ENCODE assay signal across 20 cellular contexts in genomic region chr3:197577366-197578074, GRCh38. TPM values are rescaled to one million over a fixed set of nuclear protein-coding genes. Genes with fewer than 3 reads are reported as not detected.
DNase-seq lines count a peak whose midpoint lies in the region; ATAC-seq, FAIRE-seq and TF ChIP-seq lines count a peak whose summit lies in the region.
"Had no signal": no experiment of that assay in that cellular context is flagged by ENCODE, and none has a peak within 500 bp of the region (broad histone marks: within the 10 kb centered on the region; RNA-seq: fewer than 3 reads in every experiment).

No MANE protein-coding gene starts in this region.

- no peak overlapping the region for H3K18ac ChIP-seq in neuronal stem cell (ENCODE audit: low read length)

- H3K4me1 ChIP-seq in K562 (replicated peaks in 1 of 2; ENCODE audit: control insufficient read depth in 2 of 2, insufficient read depth in 2 of 2, low read length in 2 of 2) (peaks cover 20 to 23% of the 10 kb centered on the region in 2 experiments; a peak in 4 of 5 replicates), foreskin keratinocyte (no peaks in the 10 kb centered on the region), neuronal stem cell (ENCODE audit: control insufficient read depth in 2 of 2, insufficient read depth in 1 of 2, low read depth in 1 of 2, low read length in 2 of 2) (peaks cover 0 to 2% of the 10 kb centered on the region in 2 donors)
- H3K4me1 ChIP-seq: A549 had no signal

- H3K36me3 ChIP-seq in K562 (ENCODE audit: control insufficient read depth, insufficient read depth, low read length) (no peaks in the 10 kb centered on the region), neuronal stem cell (replicated peaks in 1 of 2; ENCODE audit: control insufficient read depth in 2 of 2, insufficient read depth in 2 of 2, low read length in 2 of 2) (no peaks in the 10 kb centered on the region)

- FAIRE-seq in K562 (lab: Jason Lieb, UNC), result peak; percentile 55
- FAIRE-seq: A549, D721Med, G401.6, GM12891, HTR-8/SVneo had no signal

- no peak overlapping the region for H2BK120ac ChIP-seq in neuronal stem cell (ENCODE audit: low read depth, low read length)

- no peaks in the 10 kb centered on the region for H3K79me2 ChIP-seq in K562 (ENCODE audit: control insufficient read depth, insufficient read depth, low read length)

- intact Hi-C loops in K562 (cut with micrococcal nuclease), result no loop called here

- POLR2A ChIA-PET in K562 (lab: Yijun Ruan, JAX), result interaction anchor here (0.6 to 2.3 kb wide), 9 partner anchors 9 to 119 kb away, joined by 3 to 14 read pairs (median 3); no protein-coding TSS in a partner anchor

- no peak overlapping the region for H3K14ac ChIP-seq in neuronal stem cell (ENCODE audit: low read length)

- H2BK12ac ChIP-seq in neuronal stem cell (ENCODE audit: low read length), result no peak overlapping the region

- no peak overlapping the region for H2BK15ac ChIP-seq in neuronal stem cell (ENCODE audit: low read length)

- no peaks in the 10 kb centered on the region for H3K9me1 ChIP-seq in K562 (ENCODE audit: control insufficient read depth, insufficient read depth, low read length)

- DNase-seq in NCI-H146 (lab: John Stamatoyannopoulos, UW), result peak; percentile 42
- DNase-seq in NCI-H146 treated with DMSO at 0.1 percent for 48 hours (lab: John Stamatoyannopoulos, UW; ENCODE audit: unreplicated experiment), result no peak
- DNase-seq in K562 (ENCODE audit: extremely low read depth in 1 of 4, low spot score in 3 of 4), result peak; percentile 40 to 68 (median 54)
- peak in 1 of 2 donors; percentile 9 for DNase-seq in foreskin keratinocyte
- DNase-seq in neuronal stem cell (ENCODE audit: low spot score), result no peak
- DNase-seq: AML-193; Caco-2; CD4-positive, alpha-beta T cell; HCEC 1CT; IMR-90 had no signal

- H3K4me3 ChIP-seq in K562, result no peak overlapping the region; the same call in 1 of the 2 replicates
- H3K4me3 ChIP-seq in neuronal stem cell (ENCODE audit: low read length in 2 of 2), result no peak overlapping the region
- H3K4me3 ChIP-seq: A549 had no signal

- no peaks in the 10 kb centered on the region for H3K9me3 ChIP-seq in K562 (replicated peaks; ENCODE audit: control insufficient read depth, insufficient read depth, low read depth, low read length)
- peaks cover 2 to 4% of the 10 kb centered on the region in 2 donors for H3K9me3 ChIP-seq in neuronal stem cell (replicated peaks in 1 of 2; ENCODE audit: control insufficient read depth in 2 of 2, insufficient read depth in 1 of 2, low read depth in 1 of 2, low read length in 2 of 2)
- H3K9me3 ChIP-seq: A549, Caco-2 had no signal

- no peak for TF ChIP-seq RAD21 in K562 (CRISPR knock-in tag; conservative IDR thresholded peaks at IDR 0.05 in 1 of 2, IDR thresholded peaks at IDR 0.05 in 1 of 2)

- peak; percentile 66 for TF ChIP-seq EP300 in K562 (IDR thresholded peaks at IDR 0.05; ENCODE audit: low read length)

- ATAC-seq in K562 (peak; percentile 83), foreskin keratinocyte (peak; percentile 38), GM19452 (IDR thresholded peaks at IDR 0.05; ENCODE audit: unreplicated experiment) (no peak), GM21717 (IDR thresholded peaks at IDR 0.05; ENCODE audit: unreplicated experiment) (no peak), GM18519 (IDR thresholded peaks at IDR 0.05; ENCODE audit: low FRiP score, unreplicated experiment) (no peak)
- ATAC-seq: A549 had no signal

- no peak overlapping the region for H3K4ac ChIP-seq in neuronal stem cell (ENCODE audit: low read length)

- H3K4me2 ChIP-seq in K562 (ENCODE audit: insufficient read depth, low read length), result peak overlapping the region; percentile 65
- no peak overlapping the region for H3K4me2 ChIP-seq in neuronal stem cell (ENCODE audit: insufficient read depth, low read length, poor library complexity, severe bottlenecking)
- H3K4me2 ChIP-seq: A549 had no signal

- H3K27ac ChIP-seq in K562 (ENCODE audit: extremely low read depth, low read depth, low read length) (peak overlapping the region; percentile 9; the same call in 1 of the 3 replicates), foreskin keratinocyte (no peak overlapping the region), neuronal stem cell (replicated peaks; ENCODE audit: low read length) (no peak overlapping the region)
- H3K27ac ChIP-seq: 22Rv1, A549, C4-2B had no signal

- H3K23ac ChIP-seq in neuronal stem cell (ENCODE audit: low read depth, low read length, poor library complexity), result no peak overlapping the region

- CTCF ChIA-PET in K562 (lab: Yijun Ruan, JAX; ENCODE audit: low intra/inter-chr PET ratio), result no interaction called here

- H2AK5ac ChIP-seq in neuronal stem cell (ENCODE audit: low read depth, low read length), result peak overlapping the region; percentile 18

- in situ Hi-C loops in K562 (cut with MboI), result no loop called here

- BruUV-seq in K562 (replicated peaks; lab: Mats Ljungman, UMichigan), result no TSS peak

- no peaks in the 10 kb centered on the region for H4K20me1 ChIP-seq in K562 (replicated peaks; ENCODE audit: control insufficient read depth, insufficient read depth, low read length)

- 20% methylated on average over 12 of the region's 13 CpGs for WGBS in K562 (ENCODE audit: insufficient coverage, low coverage, missing lambda C conversion rate)
- no CpG with 5 or more reads among the region's 13 CpGs for WGBS in neuronal stem cell (ENCODE audit: extremely low coverage in 2 of 2, insufficient read length in 2 of 2, insufficient replicate concordance in 1 of 2), 2 donors

- TF ChIP-seq CTCF in K562 (IDR thresholded peaks at IDR 0.05 in 2 of 3, conservative IDR thresholded peaks at IDR 0.05 in 1 of 3; ENCODE audit: insufficient read depth in 2 of 3, low read depth in 1 of 3, low read length in 3 of 3), result no peak
- no peak for TF ChIP-seq CTCF in foreskin keratinocyte (conservative IDR thresholded peaks at IDR 0.05)

- peak overlapping the region in 1 of 2 experiments; percentile 33; a peak in 1 of 4 replicates for H3K9ac ChIP-seq in K562 (ENCODE audit: insufficient read depth in 1 of 2, low read depth in 2 of 2, low read length in 2 of 2)
- no peak overlapping the region for H3K9ac ChIP-seq in neuronal stem cell (ENCODE audit: low read depth, low read length, poor library complexity)

- H2AFZ ChIP-seq in K562 (ENCODE audit: low read depth, low read length) (peak overlapping the region; percentile 67), neuronal stem cell (ENCODE audit: low read length) (no peak overlapping the region)

- TF ChIP-seq POLR2A in K562 (conservative IDR thresholded peaks at IDR 0.05), result no peak

- no peak overlapping the region for H4K8ac ChIP-seq in neuronal stem cell (ENCODE audit: low read depth, low read length)

- H3K27me3 ChIP-seq in K562 (ENCODE audit: control insufficient read depth in 2 of 2, insufficient read depth in 2 of 2, low read length in 2 of 2), result no peaks in the 10 kb centered on the region
- H3K27me3 ChIP-seq in foreskin keratinocyte, result no peaks in the 10 kb centered on the region
- H3K27me3 ChIP-seq in neuronal stem cell (ENCODE audit: control insufficient read depth in 3 of 3, insufficient read depth in 3 of 3, low read depth in 1 of 3, low read length in 3 of 3), result peaks cover 0 to 9% (median 0%) of the 10 kb centered on the region in 3 experiments

- H4K91ac ChIP-seq in neuronal stem cell (ENCODE audit: low read depth, low read length, poor library complexity), result no peak overlapping the region

- H3K79me1 ChIP-seq in neuronal stem cell (ENCODE audit: low read depth, low read length), result no peaks in the 10 kb centered on the region

- no peak overlapping the region for H2BK5ac ChIP-seq in neuronal stem cell (ENCODE audit: low read length)

TF ChIP-seq in K562, 482 proteins besides CTCF, POLR2A, EP300 and RAD21 (continues in another document):
- TF ChIP-seq SMARCA4 (IDR thresholded peaks at IDR 0.05) (peak; percentile 80), FOS (IDR thresholded peaks at IDR 0.05; ENCODE audit: extremely low read depth, insufficient read length) (peak; percentile 18), SRF (CRISPR knock-in tag; IDR thresholded peaks at IDR 0.05) (0 out of 4 replicates have a peak, but pooled peaks of 1 of the 2 experiments have one; percentile 22), CXXC5 (CRISPR knock-in tag; IDR thresholded peaks at IDR 0.05) (peak; percentile 39; the same call in 1 of the 2 replicates), ZNF512 (tag; IDR thresholded peaks at IDR 0.05) (no peak), CBFA2T3 (IDR thresholded peaks at IDR 0.05) (peak; percentile 40)

RNA-seq across cellular contexts. Expression of gene BDH1, which starts 21.8 kb away (rescaled TPM):
- 0.60 and 1.0 TPM in 2 replicates for total RNA-seq in K562 (2011; cell fraction: chromatin; rRNA removed; ENCODE audit: low replicate concordance)
- total RNA-seq in K562 (2011; cell fraction: nucleolus; rRNA removed), result 0.26 and 0.33 TPM in 2 replicates
- total RNA-seq in K562 (2011; cell fraction: nucleoplasm; rRNA removed), result 0.44 and 1.4 TPM in 2 replicates
- total RNA-seq in K562 (2014; rRNA removed) (0.29 TPM in 1 of 2 replicates, not detected in the other), K562 (2014; rRNA removed; fragmentation: Illumina TruSeq; extraction: Trizol) (0.11 TPM in 1 of 2 replicates, not detected in the other), K562 (2015; rRNA removed; fragmentation: Illumina TruSeq; extraction: Trizol) (0.04 TPM in 1 of 2 replicates, not detected in the other), K562 (2021) (0.11 and 0.27 TPM in 2 replicates), foreskin keratinocyte (19.9 and 27.8 TPM in 2 replicates)
- polyA plus RNA-seq in K562 (2011; rRNA removed) (0.03 and 0.32 TPM in 2 replicates), K562 (2014; fragmentation: Illumina TruSeq; extraction: Trizol) (0.19 TPM in 1 of 2 replicates, not detected in the other), K562 (2014; fragmentation: Nextera tagmentation; extraction: Ambion mirVana) (under 1 TPM; 0.13 to 0.89 TPM), K562 (2014; rRNA removed) (0.07 and 0.69 TPM in 2 replicates), foreskin keratinocyte (26.3 and 35.9 TPM in 2 replicates)
- 0.06 and 0.22 TPM in 2 replicates for polyA plus RNA-seq in K562 (2011; cell fraction: cytosol; rRNA removed)
- polyA plus RNA-seq in K562 (2011; cell fraction: nucleus; rRNA removed), result 0.38 and 0.94 TPM in 2 replicates
- polyA plus RNA-seq in K562 (2012), result 0.36 and 0.76 TPM in 2 replicates
- 0.21 TPM in 1 of 2 replicates, not detected in the other for polyA minus RNA-seq in K562 (2011; rRNA and poly(A)+ RNA removed)
- not detected in 2 replicates for polyA minus RNA-seq in K562 (2011; cell fraction: cytosol; rRNA and poly(A)+ RNA removed)
- 0.11 and 0.13 TPM in 2 replicates for polyA minus RNA-seq in K562 (2011; cell fraction: nucleus; rRNA and poly(A)+ RNA removed)
- 8.7 TPM for polyA plus RNA-seq in neuronal stem cell (2013, experiment 1 of 2)
- polyA plus RNA-seq in neuronal stem cell (2013, experiment 2 of 2), result 8.8 TPM

Comparison
In these comparisons a context has a peak if more than half of its experiments do, and no peak if none do; other contexts are left out.
1. DNase-seq: peak in NCI-H146 (single experiment) and K562 (4 of 4); none in NCI-H146 treated with DMSO at 0.1 percent for 48 hours (single experiment) and neuronal stem cell (single experiment).
2. ATAC-seq: peak in K562 (single experiment) and foreskin keratinocyte (single experiment); none in GM19452 (single experiment), GM21717 (single experiment) and GM18519 (single experiment).